In the genomic region with DNA sequence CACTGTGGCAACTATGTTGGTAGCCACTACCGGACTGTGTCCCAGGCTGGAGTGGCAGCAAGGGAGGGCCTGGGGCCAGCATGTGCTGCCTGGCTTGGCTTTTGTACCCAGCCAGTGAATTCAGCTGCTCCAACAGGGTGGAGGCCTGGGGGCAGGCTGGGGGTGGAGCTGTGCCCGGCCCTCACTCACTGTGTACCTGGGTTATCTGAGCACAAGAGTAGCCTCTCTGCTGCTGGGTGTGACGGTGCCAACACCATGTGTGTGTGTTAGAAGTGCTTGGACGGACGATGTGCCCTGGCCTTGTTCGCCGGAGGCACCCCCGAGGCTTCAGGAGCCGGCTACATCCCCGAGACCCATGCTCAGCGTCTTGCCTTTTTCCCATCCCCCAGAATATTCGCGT, we compare ENCODE assay signal across 29 cellular contexts. TPM values are rescaled to one million over a fixed set of nuclear protein-coding genes. Genes with fewer than 3 reads are reported as not detected.
"Had no signal": no experiment of that assay in that cellular context is flagged by ENCODE, and none has a peak within 500 bp of the region (broad histone marks: within the 10 kb centered on the region; RNA-seq: fewer than 3 reads in every experiment).

No MANE protein-coding gene starts in this region.

- H3K36me3 Mint-ChIP-seq: activated CD4-positive, alpha-beta memory T cell treated with anti-CD3 and anti-CD28 coated beads for 36 hours; activated naive CD8-positive, alpha-beta T cell treated with anti-CD3 and anti-CD28 coated beads for 36 hours; mesothelial cell of epicardium; naive B cell had no signal

- DNase-seq: activated CD4-positive, alpha-beta memory T cell treated with anti-CD3 and anti-CD28 coated beads for 36 hours; activated CD4-positive, alpha-beta T cell treated with anti-CD3 and anti-CD28 coated beads, Interleukin-2, amount 10 ng/mL, durations not matched to agents 24 days and 14 days; activated CD8-positive, alpha-beta memory T cell treated with anti-CD3 and anti-CD28 coated beads, Interleukin-2, amount 50 U/mL, for 4 hours; activated effector memory CD4-positive, alpha-beta T cell treated with anti-CD3 and anti-CD28 coated beads, Interleukin-2, amount 50 U/mL, for 16 hours; activated naive CD4-positive, alpha-beta T cell treated with anti-CD3 and anti-CD28 coated beads for 36 hours; activated naive CD8-positive, alpha-beta T cell treated with anti-CD3 and anti-CD28 coated beads for 36 hours; activated T-cell treated with anti-CD3 and anti-CD28 coated beads, Interleukin-2, amount 50 U/mL, for 1 hour; adrenal gland; body of pancreas; foreskin fibroblast; kidney glomerular epithelial cell; mammary epithelial cell; naive B cell; nephron progenitor cell; stimulated activated CD4-positive, alpha-beta T cell treated with anti-CD3 and anti-CD28 coated beads, Interleukin-2, amount 100 ng/mL, for 48 hours; stimulated activated naive CD8-positive, alpha-beta T cell treated with anti-CD3 and anti-CD28 coated beads, Interleukin-15, Interleukin-2, amounts not matched to agents 100 U/mL and 50 U/mL, for 24 hours; T-helper 1 cell; trophoblast cell had no signal

- H3K27me3 ChIP-seq: body of pancreas, heart left ventricle had no signal

- H3K9ac ChIP-seq: parathyroid adenoma had no signal

- ATAC-seq: body of pancreas; esophagus mucosa; left lobe of liver; psoas muscle; stimulated activated naive CD8-positive, alpha-beta T cell treated with anti-CD3 and anti-CD28 coated beads, Interleukin-15, Interleukin-2, amounts not matched to agents 100 U/mL and 50 U/mL, for 24 hours had no signal

- H3K4me3 ChIP-seq: adrenal gland, body of pancreas, heart left ventricle, psoas muscle, thoracic aorta had no signal

- H2AFZ ChIP-seq: parathyroid adenoma had no signal

- H3K27ac ChIP-seq: adrenal gland, body of pancreas, heart left ventricle, parathyroid adenoma, psoas muscle, thoracic aorta had no signal

- H3K9me3 Mint-ChIP-seq: activated CD4-positive, alpha-beta memory T cell treated with anti-CD3 and anti-CD28 coated beads for 36 hours; activated CD4-positive, alpha-beta T cell treated with anti-CD3 and anti-CD28 coated beads, Interleukin-2, amount 10 ng/mL, durations not matched to agents 24 days and 14 days; activated naive CD4-positive, alpha-beta T cell treated with anti-CD3 and anti-CD28 coated beads for 36 hours; activated naive CD8-positive, alpha-beta T cell treated with anti-CD3 and anti-CD28 coated beads for 36 hours; activated T-helper 1 cell treated with anti-CD3 and anti-CD28 coated beads, Interleukin-12 subunit alpha, Interleukin-12 subunit beta, Interleukin-2, Interleukin-4 antibody, amounts not matched to agents 30 ng/mL and 10 ng/mL and 1 ng/mL, durations not matched to agents 14 hours and 24 hours and 36 hours; mesothelial cell of epicardium; naive B cell; nephron progenitor cell; T-helper 2 cell treated with Interferon-gamma antibody and Interleukin-4, amounts not matched to agents 5 μg/mL and 100 μg/mL, for 36 hours had no signal

- H3K4me1 ChIP-seq: adrenal gland, body of pancreas, heart left ventricle, parathyroid adenoma, psoas muscle had no signal

- FAIRE-seq: urothelium cell line had no signal

- H3K4me1 Mint-ChIP-seq: activated CD4-positive, alpha-beta T cell treated with anti-CD3 and anti-CD28 coated beads, Interleukin-2, amount 10 ng/mL, durations not matched to agents 24 days and 14 days; mesothelial cell of epicardium had no signal

- H3K9me3 ChIP-seq: adrenal gland, body of pancreas, psoas muscle, thoracic aorta had no signal

- H3K36me3 ChIP-seq: adrenal gland, heart left ventricle, thoracic aorta had no signal

- H3K79me2 ChIP-seq: parathyroid adenoma had no signal

- H3K27ac Mint-ChIP-seq: activated CD4-positive, alpha-beta memory T cell treated with anti-CD3 and anti-CD28 coated beads for 36 hours; activated CD4-positive, alpha-beta T cell treated with anti-CD3 and anti-CD28 coated beads, Interleukin-2, amount 10 ng/mL, durations not matched to agents 24 days and 14 days; activated naive CD4-positive, alpha-beta T cell treated with anti-CD3 and anti-CD28 coated beads for 36 hours; activated naive CD8-positive, alpha-beta T cell treated with anti-CD3 and anti-CD28 coated beads for 36 hours; activated T-helper 1 cell treated with anti-CD3 and anti-CD28 coated beads, Interleukin-12 subunit alpha, Interleukin-12 subunit beta, Interleukin-2, Interleukin-4 antibody, amounts not matched to agents 30 ng/mL and 10 ng/mL and 1 ng/mL, durations not matched to agents 14 hours and 24 hours and 36 hours; mesothelial cell of epicardium; naive B cell; nephron progenitor cell; T-helper 2 cell treated with Interferon-gamma antibody and Interleukin-4, amounts not matched to agents 5 μg/mL and 100 μg/mL, for 36 hours had no signal

- H3K4me3 Mint-ChIP-seq: activated CD4-positive, alpha-beta memory T cell treated with anti-CD3 and anti-CD28 coated beads for 36 hours; activated CD4-positive, alpha-beta T cell treated with anti-CD3 and anti-CD28 coated beads, Interleukin-2, amount 10 ng/mL, durations not matched to agents 24 days and 14 days; activated naive CD4-positive, alpha-beta T cell treated with anti-CD3 and anti-CD28 coated beads for 36 hours; activated naive CD8-positive, alpha-beta T cell treated with anti-CD3 and anti-CD28 coated beads for 36 hours; activated T-helper 1 cell treated with anti-CD3 and anti-CD28 coated beads, Interleukin-12 subunit alpha, Interleukin-12 subunit beta, Interleukin-2, Interleukin-4 antibody, amounts not matched to agents 30 ng/mL and 10 ng/mL and 1 ng/mL, durations not matched to agents 14 hours and 24 hours and 36 hours; mesothelial cell of epicardium; naive B cell; nephron progenitor cell; T-helper 2 cell treated with Interferon-gamma antibody and Interleukin-4, amounts not matched to agents 5 μg/mL and 100 μg/mL, for 36 hours had no signal

- H3K27me3 Mint-ChIP-seq: activated CD4-positive, alpha-beta memory T cell treated with anti-CD3 and anti-CD28 coated beads for 36 hours; activated CD4-positive, alpha-beta T cell treated with anti-CD3 and anti-CD28 coated beads, Interleukin-2, amount 10 ng/mL, durations not matched to agents 24 days and 14 days; activated naive CD8-positive, alpha-beta T cell treated with anti-CD3 and anti-CD28 coated beads for 36 hours; naive B cell had no signal

RNA-seq across cellular contexts. Expression of a gene that starts 49.2 kb away (rescaled TPM):
- total RNA-seq: cerebellum had no signal
- polyA plus RNA-seq: mammary epithelial cell had no signal
